In the genomic region with DNA sequence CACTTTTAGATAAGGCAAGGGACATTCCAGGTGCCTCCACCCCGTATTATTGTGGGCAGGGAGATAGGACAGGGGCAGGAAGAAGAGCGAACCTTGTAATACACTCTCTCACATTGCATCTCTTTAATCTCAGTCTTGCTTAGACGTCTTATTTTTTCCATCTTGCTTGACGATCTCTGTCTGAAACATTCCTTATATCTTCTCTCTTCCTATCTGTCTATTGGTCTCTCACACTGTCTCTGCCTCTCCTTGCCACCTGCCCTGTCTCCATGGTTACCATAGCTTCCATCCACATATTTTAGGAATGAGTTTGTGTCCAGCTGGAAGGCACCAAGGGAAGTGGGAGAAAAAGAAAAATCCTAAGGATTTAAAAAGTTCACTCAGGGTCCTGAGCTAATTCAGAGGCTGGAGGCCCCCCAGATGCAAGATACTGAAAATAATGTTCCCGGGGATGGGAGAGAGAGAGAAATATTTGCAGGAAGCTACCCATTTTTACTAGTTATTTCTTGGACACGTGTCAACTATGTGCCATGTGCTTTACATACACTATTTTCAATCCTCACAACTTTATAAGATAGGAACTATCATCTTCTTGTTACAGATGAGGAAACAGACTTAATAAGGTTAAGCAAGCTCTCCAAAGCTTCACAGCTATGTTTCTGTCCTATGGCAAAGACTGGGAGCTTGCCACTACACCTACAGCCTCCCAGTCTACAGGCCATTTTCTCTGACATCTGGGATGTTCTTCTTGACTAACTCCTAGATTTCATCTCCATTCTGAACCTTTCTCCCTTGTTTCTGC, we compare ENCODE assay signal across 8 cellular contexts. TPM values are rescaled to one million over a fixed set of nuclear protein-coding genes. Genes with fewer than 3 reads are reported as not detected.
A peak's percentile ranks its signal among the peaks of the same experiment; 100 is the strongest.
DNase-seq lines count a peak whose midpoint lies in the region; ATAC-seq and TF ChIP-seq lines count a peak whose summit lies in the region.

No MANE protein-coding gene starts in this region.

- peaks cover 0 to 5% (median 0%) of the 10 kb centered on the region in 9 donors for H3K36me3 ChIP-seq in heart left ventricle
- H3K36me3 ChIP-seq in SJSA1 = no peaks in the 10 kb centered on the region

- intact Hi-C loops in heart left ventricle (cut with DNase I) = loop anchor here in 6 of 10 donors (2.0 to 10.0 kb wide), 6 partner anchors 17 to 109 kb away; a partner anchor contains a TSS
- intact Hi-C loops in Right ventricle myocardium superior (cut with DNase I) = no loop called here

- H3K4me3 ChIP-seq in heart left ventricle (peak overlapping the region in 11 of 12 donors; percentile 46 to 82 (median 74)), SJSA1 (peak overlapping the region; percentile 50; the same call in 1 of the 2 replicates), epithelial cell of esophagus (ENCODE audit: low read length) (peak overlapping the region; percentile 73)

- peak overlapping the region; percentile 71 to 98 (median 89) for H3K27ac ChIP-seq in heart left ventricle
- peak overlapping the region; percentile 51 for H3K27ac ChIP-seq in SJSA1

- H3K9me3 ChIP-seq in heart left ventricle = peaks cover 0 to 13% (median 6%) of the 10 kb centered on the region in 12 donors
- H3K9me3 ChIP-seq in SJSA1 (replicated peaks) = no peaks in the 10 kb centered on the region

- DNase-seq in heart left ventricle = no peak
- no peak for DNase-seq in Right ventricle myocardium superior
- peak in 1 of 2 experiments; percentile 53 for DNase-seq in SJSA1 (ENCODE audit: low read depth in 1 of 2, low spot score in 2 of 2)
- peak; percentile 61 for DNase-seq in epithelial cell of esophagus (ENCODE audit: low read depth)
- peak; percentile 43 for DNase-seq in pons (ENCODE audit: low spot score)
- DNase-seq in NCI-H1694 treated with DMSO at 0.1 percent for 48 hours (lab: John Stamatoyannopoulos, UW) = no peak
- no peak for DNase-seq in ecto neural progenitor cell (ENCODE audit: low spot score)

- no peak for TF ChIP-seq POLR2A in heart left ventricle (IDR thresholded peaks at IDR 0.05)

- 38 to 44% (median 41%) methylated on average over 6 of the region's 6 CpGs for WGBS in heart left ventricle, 4 donors

- H3K27me3 ChIP-seq in heart left ventricle (no peaks in the 10 kb centered on the region), SJSA1 (replicated peaks) (no peaks in the 10 kb centered on the region)

- no peak for ATAC-seq in heart left ventricle
- ATAC-seq in Right ventricle myocardium superior (ENCODE audit: poor library complexity) = no peak
- no peak for ATAC-seq in GM19395 (IDR thresholded peaks at IDR 0.05; ENCODE audit: unreplicated experiment)

- H3K4me1 ChIP-seq in heart left ventricle = peaks cover 0 to 65% (median 35%) of the 10 kb centered on the region in 12 donors
- H3K4me1 ChIP-seq in SJSA1 (replicated peaks) = peaks cover 52% of the 10 kb centered on the region

- TF ChIP-seq CTCF in heart left ventricle (IDR thresholded peaks at IDR 0.05) (no peak), epithelial cell of esophagus (IDR thresholded peaks at IDR 0.05; ENCODE audit: insufficient read depth, low read depth, low read length, missing control alignments) (no peak)

RNA-seq across cellular contexts. Expression of a gene that starts 1.0 kb away (rescaled TPM):
- total RNA-seq in heart left ventricle (1 to 10 TPM; 1.0 to 3.5 (median 1.7) TPM), Right ventricle myocardium superior (0.59 TPM)
- 1 to 10 TPM in 1 of 2 donors, under 1 TPM in 1; 0.65 to 1.9 TPM for polyA plus RNA-seq in heart left ventricle
- total RNA-seq in SJSA1 (2014; rRNA removed; shearing (Covaris generic)) = 0.13 TPM in 1 of 2 replicates, not detected in the other

RNA-seq across cellular contexts. Expression of a gene that starts 1.1 kb away (rescaled TPM):
- total RNA-seq in heart left ventricle (10 to 100 TPM; 30.2 to 45.7 (median 36.0) TPM), Right ventricle myocardium superior (49.2 TPM)
- 10 to 100 TPM; 45.8 to 69.4 TPM for polyA plus RNA-seq in heart left ventricle
- 13.9 and 22.8 TPM in 2 replicates for total RNA-seq in SJSA1 (2014; rRNA removed; shearing (Covaris generic))

RNA-seq across cellular contexts. Expression of a gene that starts 5.6 kb away (rescaled TPM):
- total RNA-seq in heart left ventricle (10 to 100 TPM; 21.7 to 31.5 (median 26.4) TPM), Right ventricle myocardium superior (22.9 TPM)
- polyA plus RNA-seq in heart left ventricle = 10 to 100 TPM in 1 of 2 donors, 1 to 10 TPM in 1; 7.0 to 13.4 TPM
- total RNA-seq in SJSA1 (2014; rRNA removed; shearing (Covaris generic)) = 24.3 and 34.1 TPM in 2 replicates

RNA-seq across cellular contexts. Expression of a gene that starts 33.0 kb away (rescaled TPM):
- total RNA-seq in heart left ventricle (1,000 to 10,000 TPM in 4 of 9 donors, 100 to 1,000 TPM in 5; 489 to 1,925 (median 1,000) TPM), Right ventricle myocardium superior (980 TPM)
- polyA plus RNA-seq in heart left ventricle = 100 to 1,000 TPM; 222 to 597 TPM
- total RNA-seq in SJSA1 (2014; rRNA removed; shearing (Covaris generic)) = 57.4 and 82.5 TPM in 2 replicates

RNA-seq across cellular contexts. Expression of a gene that starts 36.1 kb away (rescaled TPM):
- total RNA-seq in heart left ventricle (100 to 1,000 TPM in 1 of 9 donors, 10 to 100 TPM in 8; 58.7 to 100 (median 75.7) TPM), Right ventricle myocardium superior (57.9 TPM)
- polyA plus RNA-seq in heart left ventricle = 100 to 1,000 TPM in 1 of 2 donors, 10 to 100 TPM in 1; 57.9 to 186 TPM
- total RNA-seq in SJSA1 (2014; rRNA removed; shearing (Covaris generic)) = 285 and 828 TPM in 2 replicates

Comparison
In these comparisons a context has a peak if more than half of its experiments do, and no peak if none do; other contexts are left out.
1. DNase-seq: peak in epithelial cell of esophagus (single experiment) and pons (single experiment); none in heart left ventricle (0 of 5), Right ventricle myocardium superior (single experiment), NCI-H1694 treated with DMSO at 0.1 percent for 48 hours (single experiment) and ecto neural progenitor cell (single experiment).
2. Peak in every context shown above with its lines, with median percentiles within 50 percentile points of each other: H3K4me3 ChIP-seq.